In the genomic region with DNA sequence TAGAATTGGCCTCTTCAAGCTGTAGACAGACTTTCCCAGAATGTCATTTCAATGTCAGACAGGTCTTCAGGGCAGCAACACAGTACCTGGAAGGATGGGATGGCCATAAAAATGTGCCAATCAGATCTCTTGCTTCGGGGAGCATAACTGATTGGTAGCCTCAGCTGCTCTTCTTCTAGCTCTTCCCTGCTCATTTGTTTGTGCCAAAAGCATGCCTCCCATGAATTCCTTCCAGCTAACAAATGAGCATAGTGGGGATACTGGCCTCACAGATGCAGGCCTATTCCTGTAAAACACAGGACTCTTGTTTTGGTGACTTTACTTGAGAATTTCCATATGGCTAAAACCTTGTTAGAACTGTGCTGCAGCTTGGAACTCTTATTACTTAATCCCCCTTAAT, we compare ENCODE assay signal across 15 cellular contexts.
DNase-seq lines count a peak whose midpoint lies in the region; ATAC-seq and TF ChIP-seq lines count a peak whose summit lies in the region.
"Had no signal": no experiment of that assay in that cellular context is flagged by ENCODE, and none has a peak within 500 bp of the region (broad histone marks: within the 10 kb centered on the region; RNA-seq: fewer than 3 reads in every experiment).

No MANE protein-coding gene starts in this region.

- CTCF ChIA-PET in Caco-2 (lab: Charles Lee) (interaction anchor here (0.6 to 1.4 kb wide), 5 partner anchors 40 to 436 kb away, joined by 3 to 7 read pairs (median 4); no protein-coding TSS in a partner anchor), RWPE1 (lab: Yijun Ruan, JAX) (interaction anchor here (0.7 to 1.2 kb wide), 3 partner anchors 21 to 416 kb away, joined by 3 to 4 read pairs (median 3); no protein-coding TSS in a partner anchor)

- no peaks in the 10 kb centered on the region for H3K36me3 Mint-ChIP-seq in Caco-2 (ENCODE audit: insufficient read depth, unreplicated experiment)
- no peaks in the 10 kb centered on the region for H3K36me3 Mint-ChIP-seq in neural progenitor cell
- H3K36me3 Mint-ChIP-seq: CD4-positive, alpha-beta memory T cell had no signal

- H3K27ac Mint-ChIP-seq in Caco-2 (ENCODE audit: unreplicated experiment) (peak overlapping the region; percentile 1), neural progenitor cell (no peak overlapping the region)
- H3K27ac Mint-ChIP-seq: CD4-positive, alpha-beta memory T cell had no signal

- POLR2A ChIA-PET in Caco-2 (lab: Charles Lee) = interaction anchor here (0.9 kb wide), 1 partner anchor 431 kb away, joined by 3 read pairs; no protein-coding TSS in a partner anchor
- POLR2A ChIA-PET in RWPE1 (lab: Yijun Ruan, JAX; ENCODE audit: low non-redundant PET) = no interaction called here

- H3K9ac ChIP-seq in GM23248 (no peak overlapping the region), neural progenitor cell (no peak overlapping the region)

- no peaks in the 10 kb centered on the region for H3K36me3 ChIP-seq in Caco-2 (ENCODE audit: control insufficient read depth, insufficient read depth, low read length)
- H3K36me3 ChIP-seq in GM23248 (ENCODE audit: low read depth) = no peaks in the 10 kb centered on the region
- no peaks in the 10 kb centered on the region for H3K36me3 ChIP-seq in gastroesophageal sphincter
- H3K36me3 ChIP-seq in neural progenitor cell = no peaks in the 10 kb centered on the region
- H3K36me3 ChIP-seq: BE2C had no signal

- no peak overlapping the region for H3K4me3 ChIP-seq in Caco-2 (ENCODE audit: low read depth, low read length)
- no peak overlapping the region for H3K4me3 ChIP-seq in GM23248
- no peak overlapping the region for H3K4me3 ChIP-seq in gastroesophageal sphincter
- H3K4me3 ChIP-seq in neural progenitor cell = no peak overlapping the region

- TF ChIP-seq CTCF in Caco-2 (IDR thresholded peaks at IDR 0.05; ENCODE audit: insufficient read depth in 1 of 2, low read depth in 1 of 2, low read length in 1 of 2, severe bottlenecking in 1 of 2, unreplicated experiment in 1 of 2) (no peak), gastroesophageal sphincter (IDR thresholded peaks at IDR 0.05) (no peak), neural progenitor cell (IDR thresholded peaks at IDR 0.05) (no peak), RWPE1 (conservative IDR thresholded peaks at IDR 0.05; ENCODE audit: low read depth) (no peak)

- TF ChIP-seq EP300 in gastroesophageal sphincter (IDR thresholded peaks at IDR 0.05) = no peak

- no TSS peak for BruUV-seq in Caco-2 (replicated peaks; lab: Mats Ljungman, UMichigan)

- H3K4me2 ChIP-seq in GM23248 (ENCODE audit: unreplicated experiment) (no peak overlapping the region), neural progenitor cell (no peak overlapping the region)

- DNase-seq in Caco-2 (no peak), GM23248 (no peak), neural progenitor cell (ENCODE audit: low spot score) (no peak), globus pallidus (ENCODE audit: low spot score) (no peak), RWPE1 (ENCODE audit: low spot score) (no peak)
- no peak for DNase-seq in stimulated activated CD4-positive, alpha-beta T cell treated with anti-CD3 and anti-CD28 coated beads, Interleukin-2, amount 100 ng/mL, for 24 hours
- DNase-seq: BE2C; CD4-positive, alpha-beta memory T cell; Kasumi-1; NCI-H1417; NCI-H2029; NCI-H510A; SHP77 treated with DMSO at 0.1 percent for 48 hours had no signal

- ATAC-seq in gastroesophageal sphincter = peak; percentile 31
- ATAC-seq: Panc1 had no signal

- no peaks in the 10 kb centered on the region for H4K20me1 ChIP-seq in GM23248 (ENCODE audit: insufficient read depth)
- H4K20me1 ChIP-seq in neural progenitor cell (ENCODE audit: low read depth) = no peaks in the 10 kb centered on the region

- H3K79me2 ChIP-seq in GM23248 (ENCODE audit: insufficient read depth) (no peaks in the 10 kb centered on the region), neural progenitor cell (ENCODE audit: low read depth) (no peaks in the 10 kb centered on the region)

- 50 to 64% methylated on average over 1 of the region's 1 CpG for WGBS in GM23248 (ENCODE audit: low coverage in 1 of 2, low lambda C conversion rate in 2 of 2, missing lambda C conversion rate in 2 of 2), 2 experiments
- WGBS in gastroesophageal sphincter (ENCODE audit: low coverage in 1 of 2), 2 donors = 29 to 44% methylated on average over 1 of the region's 1 CpG

- peaks cover 8% of the 10 kb centered on the region for H3K9me3 ChIP-seq in Caco-2
- no peaks in the 10 kb centered on the region for H3K9me3 ChIP-seq in GM23248 (ENCODE audit: low read depth)
- H3K9me3 ChIP-seq in gastroesophageal sphincter = no peaks in the 10 kb centered on the region
- no peaks in the 10 kb centered on the region for H3K9me3 ChIP-seq in neural progenitor cell (ENCODE audit: low read depth)
- H3K9me3 ChIP-seq: BE2C had no signal

- H3K9me3 Mint-ChIP-seq in Caco-2 (ENCODE audit: unreplicated experiment) (peaks cover 9% of the 10 kb centered on the region), neural progenitor cell (peaks cover 24% of the 10 kb centered on the region)

- H3K27me3 ChIP-seq in Caco-2 (replicated peaks; ENCODE audit: control insufficient read depth, insufficient read depth, low read length) = no peaks in the 10 kb centered on the region
- no peaks in the 10 kb centered on the region for H3K27me3 ChIP-seq in GM23248 (replicated peaks; ENCODE audit: insufficient read depth)
- no peaks in the 10 kb centered on the region for H3K27me3 ChIP-seq in gastroesophageal sphincter
- no peaks in the 10 kb centered on the region for H3K27me3 ChIP-seq in neural progenitor cell
- H3K27me3 ChIP-seq: BE2C had no signal

- H3K27ac ChIP-seq in GM23248 = no peak overlapping the region
- H3K27ac ChIP-seq in gastroesophageal sphincter = peak overlapping the region in 2 of 4 donors; percentile 1 to 2
- no peak overlapping the region for H3K27ac ChIP-seq in neural progenitor cell
- no peak overlapping the region for H3K27ac ChIP-seq in RWPE1

- peak overlapping the region; percentile 28 for H3K4me3 Mint-ChIP-seq in Caco-2 (ENCODE audit: unreplicated experiment)
- no peak overlapping the region for H3K4me3 Mint-ChIP-seq in neural progenitor cell
- H3K4me3 Mint-ChIP-seq: CD4-positive, alpha-beta memory T cell had no signal

- in situ Hi-C loops in GM23248 (cut with MboI) = loop anchor here (25.0 kb wide), 1 partner anchor 582 kb away; no protein-coding TSS in a partner anchor

- no peaks in the 10 kb centered on the region for H3K9me2 ChIP-seq in GM23248 (ENCODE audit: insufficient read depth)

- H2AFZ ChIP-seq in GM23248 = 0 out of 2 replicates have a peak overlapping the region, but pooled peaks have one; percentile 4
- peak overlapping the region; percentile 46 for H2AFZ ChIP-seq in neural progenitor cell (replicated peaks)

- H3K4me1 ChIP-seq in Caco-2 (peaks cover 22% of the 10 kb centered on the region), GM23248 (ENCODE audit: insufficient read depth) (no peaks in the 10 kb centered on the region), gastroesophageal sphincter (peaks cover 0 to 11% (median 0%) of the 10 kb centered on the region in 3 donors), neural progenitor cell (peaks cover 4% of the 10 kb centered on the region)
- H3K4me1 ChIP-seq: BE2C had no signal

- intact Hi-C loops in Caco-2 (cut with micrococcal nuclease; ENCODE audit: unreplicated experiment) = no loop called here

- H3K27me3 Mint-ChIP-seq in Caco-2 (ENCODE audit: insufficient read depth, unreplicated experiment) (no peaks in the 10 kb centered on the region), neural progenitor cell (ENCODE audit: insufficient read depth, low read depth) (peaks cover 4% of the 10 kb centered on the region)

- TF ChIP-seq POLR2A in gastroesophageal sphincter (IDR thresholded peaks at IDR 0.05) = no peak

- H3F3A ChIP-seq in GM23248 (ENCODE audit: insufficient read depth) (no peaks in the 10 kb centered on the region), neural progenitor cell (ENCODE audit: low read depth) (no peaks in the 10 kb centered on the region)

- peaks cover 23% of the 10 kb centered on the region for H3K4me1 Mint-ChIP-seq in Caco-2 (ENCODE audit: low read depth, unreplicated experiment)
- H3K4me1 Mint-ChIP-seq in neural progenitor cell = no peaks in the 10 kb centered on the region
- H3K4me1 Mint-ChIP-seq: CD4-positive, alpha-beta memory T cell had no signal
